In genomic region chr17:32083549-32083948, GRCh38 we compare ENCODE assay signal across 8 cellular contexts. TPM values are rescaled to one million over a fixed set of nuclear protein-coding genes. Genes with fewer than 3 reads are reported as not detected.
A peak's percentile ranks its signal among the peaks of the same experiment; 100 is the strongest.
DNase-seq lines count a peak whose midpoint lies in the region; ATAC-seq and TF ChIP-seq lines count a peak whose summit lies in the region.
"Not testable (repeated sequence)": the region's sequence is repeated elsewhere in the genome, so short reads cannot be mapped to it uniquely, and the experiment has no call there.

No MANE protein-coding gene starts in this region.

- CTCF ChIA-PET in A673 (lab: Charles Lee); PC-3 (lab: Charles Lee); activated naive CD4-positive, alpha-beta T cell treated with anti-CD3 and anti-CD28 coated beads for 36 hours (lab: Charles Lee): not testable (repeated sequence)

- H3K4me1 Mint-ChIP-seq in activated naive CD4-positive, alpha-beta T cell treated with anti-CD3 and anti-CD28 coated beads for 36 hours (ENCODE audit: low read depth); natural killer cell: not testable (repeated sequence)

- not testable (repeated sequence) for H3K79me2 ChIP-seq in GM23248 (ENCODE audit: insufficient read depth); PC-3 (ENCODE audit: low read length); hepatocyte

- not testable (repeated sequence) for DNase-seq in A673 (ENCODE audit: low spot score); PC-3; activated naive CD4-positive, alpha-beta T cell treated with anti-CD3 and anti-CD28 coated beads for 36 hours; effector memory CD4-positive, alpha-beta T cell; hepatocyte (ENCODE audit: low spot score); natural killer cell; spleen
- peak; percentile 24 for DNase-seq in GM23248

- intact Hi-C loops in A673 (cut with micrococcal nuclease; ENCODE audit: unreplicated experiment); PC-3 (cut with micrococcal nuclease); activated naive CD4-positive, alpha-beta T cell treated with anti-CD3 and anti-CD28 coated beads for 36 hours (cut with micrococcal nuclease); natural killer cell (cut with micrococcal nuclease); spleen (cut with DNase I; ENCODE audit: low total_unique reads): not testable (repeated sequence)

- H4K20me1 ChIP-seq in GM23248 (ENCODE audit: insufficient read depth); PC-3 (ENCODE audit: low read length); hepatocyte (ENCODE audit: insufficient read depth, poor library complexity, severe bottlenecking): not testable (repeated sequence)

- 3% methylated on average over 13 of the region's 13 CpGs; no CpG with 5 or more reads in 1 of the 2 experiments for WGBS in GM23248 (ENCODE audit: low coverage in 1 of 2, low lambda C conversion rate in 2 of 2, missing lambda C conversion rate in 2 of 2), 2 experiments
- WGBS in hepatocyte (ENCODE audit: low lambda C conversion rate, missing lambda C conversion rate): no CpG with 5 or more reads among the region's 13 CpGs
- WGBS in spleen, 5 donors: 2 to 7% (median 4%) methylated on average over 6 to 10 of the region's 13 CpGs

- not testable (repeated sequence) for H3K27me3 ChIP-seq in A673 (replicated peaks; ENCODE audit: insufficient read depth, low read depth, low read length, poor library complexity); GM23248 (replicated peaks; ENCODE audit: insufficient read depth); PC-3 (ENCODE audit: low read length); effector memory CD4-positive, alpha-beta T cell (replicated peaks; ENCODE audit: control insufficient read depth, insufficient read depth, low read length, poor library complexity, severe bottlenecking); hepatocyte; spleen (replicated peaks in 1 of 7)

- H3K9ac ChIP-seq in GM23248 (peak overlapping the region; percentile 82), PC-3 (ENCODE audit: low read length) (0 out of 2 replicates have a peak overlapping the region, but pooled peaks have one; percentile 27)

- TF ChIP-seq POLR2A in spleen (IDR thresholded peaks at IDR 0.05): not testable (repeated sequence)

- not testable (repeated sequence) for TF ChIP-seq CTCF in A673 (conservative IDR thresholded peaks at IDR 0.05; ENCODE audit: low read depth, low read length); PC-3 (conservative IDR thresholded peaks at IDR 0.05; ENCODE audit: low read depth, low read length); hepatocyte (IDR thresholded peaks at IDR 0.05; ENCODE audit: poor library complexity); natural killer cell (IDR thresholded peaks at IDR 0.05); spleen (IDR thresholded peaks at IDR 0.05 in 8 of 11, conservative IDR thresholded peaks at IDR 0.05 in 3 of 11)

- H3K9me2 ChIP-seq in GM23248 (ENCODE audit: insufficient read depth); PC-3 (replicated peaks; ENCODE audit: low read length); hepatocyte (replicated peaks; ENCODE audit: insufficient read depth): not testable (repeated sequence)

- H2AFZ ChIP-seq in GM23248 (peak overlapping the region; percentile 81), PC-3 (ENCODE audit: low read length) (0 out of 2 replicates have a peak overlapping the region, but pooled peaks have one; percentile 55), hepatocyte (peak overlapping the region; percentile 86)

- in situ Hi-C loops in GM23248 (cut with MboI): not testable (repeated sequence)

- H3K4me2 ChIP-seq in GM23248 (ENCODE audit: unreplicated experiment) (peak overlapping the region; percentile 50), PC-3 (ENCODE audit: low read length) (peak overlapping the region; percentile 67), hepatocyte (peak overlapping the region; percentile 76)

- peak; percentile 20 for ATAC-seq in PC-3
- peak in 1 of 3 donors; percentile 12 for ATAC-seq in natural killer cell

- H3K27ac Mint-ChIP-seq in activated naive CD4-positive, alpha-beta T cell treated with anti-CD3 and anti-CD28 coated beads for 36 hours: peak overlapping the region; percentile 30
- peak overlapping the region in 1 of 2 donors; percentile 60 for H3K27ac Mint-ChIP-seq in natural killer cell

- H3K4me3 ChIP-seq in A673 (ENCODE audit: low read depth, low read length, poor library complexity, severe bottlenecking): peak overlapping the region; percentile 35
- H3K4me3 ChIP-seq in GM23248: peak overlapping the region; percentile 70
- peak overlapping the region; percentile 57 for H3K4me3 ChIP-seq in PC-3 (ENCODE audit: low read length)
- peak overlapping the region; percentile 54 for H3K4me3 ChIP-seq in effector memory CD4-positive, alpha-beta T cell (ENCODE audit: insufficient read depth, low read depth, low read length, poor library complexity, severe bottlenecking)
- not testable (repeated sequence) for H3K4me3 ChIP-seq in hepatocyte
- peak overlapping the region; percentile 14 to 70 (median 44) for H3K4me3 ChIP-seq in spleen

- not testable (repeated sequence) for H3K9me3 Mint-ChIP-seq in activated naive CD4-positive, alpha-beta T cell treated with anti-CD3 and anti-CD28 coated beads for 36 hours; natural killer cell

- not testable (repeated sequence) for H3K9me3 ChIP-seq in A673 (ENCODE audit: low read depth, low read length, poor library complexity, severe bottlenecking); GM23248 (ENCODE audit: low read depth); PC-3 (ENCODE audit: low read length); effector memory CD4-positive, alpha-beta T cell (ENCODE audit: control insufficient read depth, low read length); hepatocyte (ENCODE audit: low read depth); spleen

- POLR2A ChIA-PET in A673 (lab: Charles Lee; ENCODE audit: low non-redundant PET); PC-3 (lab: Charles Lee; ENCODE audit: unreplicated experiment): not testable (repeated sequence)

- not testable (repeated sequence) for H3K36me3 ChIP-seq in A673 (ENCODE audit: insufficient read depth, low read length, poor library complexity, severe bottlenecking); GM23248 (ENCODE audit: low read depth); PC-3 (ENCODE audit: low read depth, low read length); effector memory CD4-positive, alpha-beta T cell (ENCODE audit: control insufficient read depth, insufficient read depth, low read length); hepatocyte (replicated peaks; ENCODE audit: insufficient read depth, low read depth); spleen

- TSS peak; percentile 93 for BruUV-seq in A673 (replicated peaks; lab: Mats Ljungman, UMichigan)
- not testable (repeated sequence) for BruUV-seq in PC-3 (replicated peaks; lab: Mats Ljungman, UMichigan)

- H3K4me3 Mint-ChIP-seq in activated naive CD4-positive, alpha-beta T cell treated with anti-CD3 and anti-CD28 coated beads for 36 hours: peak overlapping the region; percentile 53
- peak overlapping the region; percentile 62 for H3K4me3 Mint-ChIP-seq in natural killer cell

- H3F3A ChIP-seq in GM23248 (ENCODE audit: insufficient read depth); PC-3 (ENCODE audit: low read length, unreplicated experiment): not testable (repeated sequence)

- H3K36me3 Mint-ChIP-seq in activated naive CD4-positive, alpha-beta T cell treated with anti-CD3 and anti-CD28 coated beads for 36 hours (ENCODE audit: low read depth); natural killer cell: not testable (repeated sequence)

- not testable (repeated sequence) for H3K27ac ChIP-seq in A673 (ENCODE audit: low read depth, low read length, poor library complexity, severe bottlenecking); GM23248; PC-3 (ENCODE audit: low read length); effector memory CD4-positive, alpha-beta T cell (ENCODE audit: insufficient read depth, low read length, poor library complexity, severe bottlenecking)
- H3K27ac ChIP-seq in hepatocyte (peak overlapping the region; percentile 29), spleen (peak overlapping the region in 6 of 8 donors; percentile 47 to 76 (median 61))

- H3K27me3 Mint-ChIP-seq in activated naive CD4-positive, alpha-beta T cell treated with anti-CD3 and anti-CD28 coated beads for 36 hours (ENCODE audit: low read depth); natural killer cell (ENCODE audit: low read depth in 2 of 2): not testable (repeated sequence)

- not testable (repeated sequence) for H3K4me1 ChIP-seq in A673 (ENCODE audit: insufficient read depth, low read length, poor library complexity, severe bottlenecking); GM23248 (ENCODE audit: insufficient read depth); PC-3 (ENCODE audit: insufficient read depth, low read length); effector memory CD4-positive, alpha-beta T cell (ENCODE audit: control insufficient read depth, insufficient read depth, low read length, poor library complexity, severe bottlenecking); hepatocyte (ENCODE audit: insufficient read depth)
- peaks cover 4 to 17% (median 6%) of the 10 kb centered on the region in 6 donors for H3K4me1 ChIP-seq in spleen

RNA-seq across cellular contexts. Expression of gene RHOT1, which starts 58.8 kb away (rescaled TPM):
- total RNA-seq in A673 (2021) (18.0 and 20.4 TPM in 2 replicates), PC-3 (2014; rRNA removed) (20.9 and 22.3 TPM in 2 replicates), hepatocyte (36.9 and 38.4 TPM in 2 replicates), natural killer cell (10 to 100 TPM; 25.1 to 32.7 (median 28.3) TPM), spleen (10 to 100 TPM; 30.1 to 57.1 (median 35.3) TPM)
- 31.9 and 54.9 TPM in 2 replicates for total RNA-seq in GM23248 (2014; rRNA removed; shearing (Covaris generic))
- polyA plus RNA-seq in GM23248 (2016; fragmentation: Nextera tagmentation; extraction: Ambion mirVana) (25.2 and 26.9 TPM in 2 replicates), hepatocyte (22.6 and 23.9 TPM in 2 replicates), spleen (10 to 100 TPM; 21.2 to 25.7 (median 25.1) TPM)
- 10 to 100 TPM; 23.0 to 23.7 TPM for total RNA-seq in activated naive CD4-positive, alpha-beta T cell treated with anti-CD3 and anti-CD28 coated beads for 36 hours
